ENCODE assay signal across 24 cellular contexts in the genomic region with DNA sequence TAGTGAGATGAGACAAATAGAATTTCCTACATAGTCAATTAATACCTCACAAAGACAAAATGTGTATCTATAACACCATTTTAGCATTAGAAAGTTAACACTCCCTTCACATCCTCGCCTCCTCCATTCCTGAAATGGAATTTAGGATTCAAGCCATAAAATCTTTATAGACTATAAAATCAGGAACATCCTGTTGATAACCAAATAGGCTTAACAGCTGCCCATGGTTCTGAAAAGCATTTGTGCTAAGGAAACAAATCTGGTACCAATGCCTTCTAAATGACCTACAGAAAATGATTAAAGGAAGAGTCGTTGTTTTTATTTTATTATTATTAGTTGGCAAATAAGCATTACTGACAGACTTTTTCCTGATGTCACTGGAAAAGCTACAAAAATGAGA.
A peak's percentile ranks its signal among the peaks of the same experiment; 100 is the strongest.
DNase-seq lines count a peak whose midpoint lies in the region; ATAC-seq and TF ChIP-seq lines count a peak whose summit lies in the region.
"Had no signal": no experiment of that assay in that cellular context is flagged by ENCODE, and none has a peak within 500 bp of the region (broad histone marks: within the 10 kb centered on the region; RNA-seq: fewer than 3 reads in every experiment).

No MANE protein-coding gene starts in this region.

- no peak for ATAC-seq in GM19455 (IDR thresholded peaks at IDR 0.05; ENCODE audit: unreplicated experiment)
- ATAC-seq: GM23338, HepG2, K562 had no signal

- H4K20me1 ChIP-seq in smooth muscle cell (ENCODE audit: low read depth), result peaks cover 39% of the 10 kb centered on the region

- H3K4me3 ChIP-seq in A673 (ENCODE audit: low read depth, low read length, poor library complexity, severe bottlenecking) (no peak overlapping the region), fibroblast of villous mesenchyme (ENCODE audit: low read depth, low read length) (no peak overlapping the region), smooth muscle cell (no peak overlapping the region)
- H3K4me3 ChIP-seq: GM23338, HAP-1, K562, SK-N-MC had no signal

- no peaks in the 10 kb centered on the region for H3K9me3 ChIP-seq in A673 (ENCODE audit: low read depth, low read length, poor library complexity, severe bottlenecking)
- H3K9me3 ChIP-seq in smooth muscle cell (replicated peaks; ENCODE audit: low read depth), result no peaks in the 10 kb centered on the region
- H3K9me3 ChIP-seq: HAP-1 had no signal

- intact Hi-C loops in A673 (cut with micrococcal nuclease; ENCODE audit: unreplicated experiment), result no loop called here

- no peak overlapping the region for H2AFZ ChIP-seq in smooth muscle cell (ENCODE audit: low read depth)
- H2AFZ ChIP-seq: GM23338 had no signal

- BruUV-seq in A673 (replicated peaks; lab: Mats Ljungman, UMichigan), result no TSS peak

- DNase-seq in A673 (ENCODE audit: low spot score) (peak; percentile 33), fibroblast of villous mesenchyme (ENCODE audit: low read depth) (peak; percentile 58), smooth muscle cell (lab: John Stamatoyannopoulos, UW; ENCODE audit: unreplicated experiment) (no peak), dedifferentiated amniotic fluid mesenchymal stem cell (ENCODE audit: extremely low spot score) (no peak), NCI-H1436 (lab: John Stamatoyannopoulos, UW) (no peak), ureter (ENCODE audit: low spot score) (no peak)
- DNase-seq: DMS53, EL, GF-D8, MM.1S, NCI-H1048, NCI-H146, NCI-H446 treated with DMSO at 0.1 percent for 48 hours, NCI-H526 treated with DMSO at 0.1 percent for 48 hours, RPMI8226, SHP77 treated with DMSO at 0.1 percent for 48 hours had no signal

- peak overlapping the region; percentile 33 for H3K4me2 ChIP-seq in smooth muscle cell
- H3K4me2 ChIP-seq: GM23338 had no signal

- CTCF ChIA-PET in A673 (lab: Charles Lee), result interaction anchor here (0.5 kb wide), 1 partner anchor 43 kb away, joined by 3 read pairs; no protein-coding TSS in a partner anchor

- POLR2A ChIA-PET in A673 (lab: Charles Lee; ENCODE audit: low non-redundant PET), result no interaction called here

- H3K4me1 ChIP-seq in A673 (ENCODE audit: insufficient read depth, low read length, poor library complexity, severe bottlenecking), result peaks cover 18% of the 10 kb centered on the region
- H3K4me1 ChIP-seq in smooth muscle cell (ENCODE audit: low read depth), result peaks cover 8% of the 10 kb centered on the region

- no peak overlapping the region for H3K27ac ChIP-seq in A673 (ENCODE audit: low read depth, low read length, poor library complexity, severe bottlenecking)
- H3K27ac ChIP-seq in VCaP, result peak overlapping the region; percentile 93
- H3K27ac ChIP-seq in smooth muscle cell (ENCODE audit: low read depth), result no peak overlapping the region
- H3K27ac ChIP-seq: HL-60, SK-N-MC had no signal

- no peaks in the 10 kb centered on the region for H3K27me3 ChIP-seq in A673 (replicated peaks; ENCODE audit: insufficient read depth, low read depth, low read length, poor library complexity)
- no peaks in the 10 kb centered on the region for H3K27me3 ChIP-seq in smooth muscle cell (ENCODE audit: low read depth)

- peaks cover 64% of the 10 kb centered on the region for H3K79me2 ChIP-seq in smooth muscle cell (ENCODE audit: low read depth)

- TF ChIP-seq CTCF in A673 (conservative IDR thresholded peaks at IDR 0.05; ENCODE audit: low read depth, low read length) (no peak), VCaP (conservative IDR thresholded peaks at IDR 0.05) (no peak), fibroblast of villous mesenchyme (IDR thresholded peaks at IDR 0.05; ENCODE audit: insufficient read depth, low read depth, low read length) (no peak), smooth muscle cell (IDR thresholded peaks at IDR 0.05; ENCODE audit: borderline replicate concordance, insufficient read depth, poor library complexity, severe bottlenecking) (no peak)

- 48% methylated on average over 2 of the region's 2 CpGs for WGBS in smooth muscle cell (ENCODE audit: low lambda C conversion rate)

- H3F3A ChIP-seq in smooth muscle cell (ENCODE audit: low read depth), result peaks cover 5% of the 10 kb centered on the region

- peaks cover 6% of the 10 kb centered on the region for H3K36me3 ChIP-seq in A673 (ENCODE audit: insufficient read depth, low read length, poor library complexity, severe bottlenecking)
- peaks cover 7% of the 10 kb centered on the region for H3K36me3 ChIP-seq in smooth muscle cell (ENCODE audit: low read depth)
- H3K36me3 ChIP-seq: HAP-1 had no signal

- H3K9ac ChIP-seq in smooth muscle cell (ENCODE audit: low read depth), result no peak overlapping the region

Comparison
In these comparisons a context has a peak if more than half of its experiments do, and no peak if none do; other contexts are left out.
1. DNase-seq: peak in A673 (single experiment) and fibroblast of villous mesenchyme (single experiment); none in smooth muscle cell (single experiment), dedifferentiated amniotic fluid mesenchymal stem cell (single experiment), NCI-H1436 (single experiment) and ureter (single experiment).